10 cellular contexts compared by ENCODE assay signal in genomic region chr22:25774575-25775026, GRCh38. TPM values are rescaled to one million over a fixed set of nuclear protein-coding genes. Genes with fewer than 3 reads are reported as not detected.
DNase-seq lines count a peak whose midpoint lies in the region; ATAC-seq, FAIRE-seq and TF ChIP-seq lines count a peak whose summit lies in the region.
"Had no signal": no experiment of that assay in that cellular context is flagged by ENCODE, and none has a peak within 500 bp of the region (broad histone marks: within the 10 kb centered on the region; RNA-seq: fewer than 3 reads in every experiment).

No MANE protein-coding gene starts in this region.

- H3K36me3 ChIP-seq in mesendoderm (ENCODE audit: control insufficient read depth, insufficient read depth, low read length), result no peaks in the 10 kb centered on the region

- H3K56ac ChIP-seq in mesendoderm (ENCODE audit: low read length), result no peak overlapping the region

- no peaks in the 10 kb centered on the region for H3K79me1 ChIP-seq in mesendoderm (ENCODE audit: low read length)

- WGBS in mesendoderm (ENCODE audit: extremely low coverage, insufficient coverage, low lambda C conversion rate), result no CpG with 5 or more reads among the region's 12 CpGs

- peak; percentile 51 for DNase-seq in D721Med (ENCODE audit: insufficient read length, low spot score)
- peak; percentile 59 for DNase-seq in HEK293T (ENCODE audit: extremely low spot score)
- DNase-seq in astrocyte of the cerebellum (ENCODE audit: low read depth), result no peak
- DNase-seq in mesendoderm, result peak; percentile 49
- no peak for DNase-seq in coronary artery (ENCODE audit: low spot score)
- DNase-seq in NOMO-1 treated with dmso at 0.1 percent for 144 hours (lab: John Stamatoyannopoulos, UW; ENCODE audit: unreplicated experiment), result no peak
- no peak for DNase-seq in activated CD4-positive, CD25-positive, alpha-beta regulatory T cell treated with anti-CD3 and anti-CD28 coated beads, Interleukin-2, amount 50 U/mL, for 72 hours
- DNase-seq: activated B cell treated with CpG ODN at 0.5 μM for 24 hours; naive thymus-derived CD8-positive, alpha-beta T cell had no signal

- no peak overlapping the region for H2BK5ac ChIP-seq in mesendoderm (ENCODE audit: low read length)

- H3K79me2 ChIP-seq in mesendoderm (ENCODE audit: control insufficient read depth, insufficient read depth, low read length), result no peaks in the 10 kb centered on the region

- H4K8ac ChIP-seq in mesendoderm (ENCODE audit: low read depth, low read length), result no peak overlapping the region

- no peak for ATAC-seq in GM18520 (IDR thresholded peaks at IDR 0.05; ENCODE audit: unreplicated experiment)

- H3K4ac ChIP-seq in mesendoderm (ENCODE audit: low read depth, low read length), result no peak overlapping the region

- H3K27me3 ChIP-seq in mesendoderm (ENCODE audit: insufficient read depth, low read length, poor library complexity), result no peaks in the 10 kb centered on the region

- no peak overlapping the region for H3K4me3 ChIP-seq in astrocyte of the cerebellum (ENCODE audit: low read depth, low read length)
- H3K4me3 ChIP-seq in mesendoderm (ENCODE audit: low read length), result no peak overlapping the region
- no peak overlapping the region for H3K4me3 ChIP-seq in coronary artery

- H3K4me1 ChIP-seq in mesendoderm (ENCODE audit: control insufficient read depth, low read depth, low read length), result no peaks in the 10 kb centered on the region

- no peak for FAIRE-seq in D721Med (lab: Jason Lieb, UNC)

- H2BK120ac ChIP-seq in mesendoderm (ENCODE audit: low read depth, low read length), result no peak overlapping the region

- H3K18ac ChIP-seq in mesendoderm (ENCODE audit: low read length), result no peak overlapping the region

- POLR2A ChIA-PET in HEK293T (lab: Yijun Ruan, JAX), result no interaction called here

- no peak overlapping the region for H2AK5ac ChIP-seq in mesendoderm (ENCODE audit: low read length)

- H3K4me2 ChIP-seq in mesendoderm (ENCODE audit: low read length), result no peak overlapping the region

- no peak overlapping the region for H3K23ac ChIP-seq in mesendoderm (ENCODE audit: low read length)

- no peak overlapping the region for H3K27ac ChIP-seq in mesendoderm (ENCODE audit: low read depth, low read length)
- no peak overlapping the region for H3K27ac ChIP-seq in coronary artery

- in situ Hi-C loops in astrocyte of the cerebellum (cut with HindIII; ENCODE audit: low sequenced_read_pairs), result loop anchor here (5.0 to 10.0 kb wide), 2 partner anchors 62 to 560 kb away; no protein-coding TSS in a partner anchor

- H4K5ac ChIP-seq in mesendoderm (ENCODE audit: low read length), result no peak overlapping the region

- CTCF ChIA-PET in HEK293T (lab: Yijun Ruan, JAX), result interaction anchor here (0.7 to 1.2 kb wide), 2 partner anchors 34 to 312 kb away, joined by 3 to 5 read pairs; no protein-coding TSS in a partner anchor

- no peak overlapping the region for H3K9ac ChIP-seq in mesendoderm (ENCODE audit: low read length)

- no peak overlapping the region for H2BK15ac ChIP-seq in mesendoderm (replicated peaks; ENCODE audit: low read depth)

- TF ChIP-seq CTCF in D721Med (IDR thresholded peaks at IDR 0.05; ENCODE audit: insufficient read depth, missing control alignments) (peak; percentile 71), astrocyte of the cerebellum (IDR thresholded peaks at IDR 0.05; ENCODE audit: low read depth, low read length, missing control alignments) (peak; percentile 61), coronary artery (IDR thresholded peaks at IDR 0.05) (no peak)

TF ChIP-seq in HEK293T, 16 proteins besides CTCF, POLR2A, EP300 and RAD21:
- no peak for TF ChIP-seq CTBP1 (IDR thresholded peaks at IDR 0.05; ENCODE audit: borderline replicate concordance)
- no peak for TF ChIP-seq NFRKB (IDR thresholded peaks at IDR 0.05)
- no peak for TF ChIP-seq L3MBTL2 (conservative IDR thresholded peaks at IDR 0.05)
- TF ChIP-seq HDGF (IDR thresholded peaks at IDR 0.05; ENCODE audit: borderline replicate concordance), result no peak
- no peak for TF ChIP-seq SUZ12 (IDR thresholded peaks at IDR 0.05)

RNA-seq across cellular contexts. Expression of gene MYO18B, which starts 32.6 kb away (rescaled TPM):
- polyA plus RNA-seq in mesendoderm (2013, experiment 1 of 2), result 0.18 TPM
- polyA plus RNA-seq in mesendoderm (2013, experiment 2 of 2), result 0.13 TPM

Comparison
In these comparisons a context has a peak if more than half of its experiments do, and no peak if none do; other contexts are left out.
1. DNase-seq: peak in D721Med (single experiment), HEK293T (single experiment) and mesendoderm (single experiment); none in astrocyte of the cerebellum (single experiment), coronary artery (single experiment), NOMO-1 treated with dmso at 0.1 percent for 144 hours (single experiment) and activated CD4-positive, CD25-positive, alpha-beta regulatory T cell treated with anti-CD3 and anti-CD28 coated beads, Interleukin-2, amount 50 U/mL, for 72 hours (single experiment).